Comparison of ENCODE assay signal across 31 cellular contexts in the genomic region with DNA sequence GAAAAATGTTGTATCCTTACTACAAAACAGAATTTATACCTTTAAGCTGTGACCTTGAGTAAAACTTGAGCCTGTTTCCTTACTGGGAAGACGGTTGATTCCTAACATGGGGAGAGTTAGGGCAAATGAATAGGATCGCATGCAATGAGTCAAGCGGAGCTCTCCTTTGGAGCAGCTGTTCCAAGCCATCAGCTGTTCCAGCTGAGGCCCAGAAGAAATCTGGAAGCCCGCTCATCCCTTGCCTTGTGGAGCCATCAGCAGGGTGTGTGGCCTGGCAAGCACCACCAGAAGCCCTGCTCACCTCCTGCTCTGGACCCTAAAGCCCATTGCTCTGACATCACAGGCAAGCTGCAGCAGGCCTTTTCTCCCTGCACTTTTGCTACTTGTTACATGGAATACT.
"Had no signal": no experiment of that assay in that cellular context is flagged by ENCODE, and none has a peak within 500 bp of the region (broad histone marks: within the 10 kb centered on the region; RNA-seq: fewer than 3 reads in every experiment).

No MANE protein-coding gene starts in this region.

- H3K27me3 ChIP-seq: adrenal gland, body of pancreas, esophagus muscularis mucosa, pancreas, uterus had no signal

- H3K9me3 ChIP-seq: adrenal gland, body of pancreas, esophagus muscularis mucosa, left ventricle myocardium inferior, mucosa of descending colon, pancreas, prostate gland, thoracic aorta, uterus had no signal

- H3K4me3 ChIP-seq: adrenal gland, body of pancreas, esophagus muscularis mucosa, left ventricle myocardium inferior, lung, mucosa of descending colon, pancreas, prostate gland, thoracic aorta, uterus had no signal

- H3K27me3 Mint-ChIP-seq: activated CD4-positive, alpha-beta memory T cell treated with anti-CD3 and anti-CD28 coated beads, Interleukin-2, amount 10 ng/mL, durations not matched to agents 7 days and 5 days; activated CD4-positive, alpha-beta T cell treated with anti-CD3 and anti-CD28 coated beads, Interleukin-2, amount 10 ng/mL, durations not matched to agents 7 days and 5 days; activated CD8-positive, alpha-beta memory T cell treated with anti-CD3 and anti-CD28 coated beads, Interleukin-2, amount 10 ng/mL, durations not matched to agents 7 days and 5 days; naive B cell; type B pancreatic cell had no signal

- H3K4me3 Mint-ChIP-seq: activated CD4-positive, alpha-beta memory T cell treated with anti-CD3 and anti-CD28 coated beads, Interleukin-2, amount 10 ng/mL, durations not matched to agents 7 days and 5 days; activated CD4-positive, alpha-beta T cell treated with anti-CD3 and anti-CD28 coated beads, Interleukin-2, amount 10 ng/mL, durations not matched to agents 7 days and 5 days; activated CD8-positive, alpha-beta memory T cell treated with anti-CD3 and anti-CD28 coated beads, Interleukin-2, amount 10 ng/mL, durations not matched to agents 7 days and 5 days; neural crest cell; T-helper 1 cell treated with Interleukin-12 subunit alpha and Interleukin-12 subunit beta and Interleukin-4 antibody, amounts not matched to agents 30 μg/mL and 1 μg/mL, for 36 hours; type B pancreatic cell had no signal

- H3K27ac Mint-ChIP-seq: activated CD4-positive, alpha-beta memory T cell treated with anti-CD3 and anti-CD28 coated beads, Interleukin-2, amount 10 ng/mL, durations not matched to agents 7 days and 5 days; activated CD8-positive, alpha-beta memory T cell treated with anti-CD3 and anti-CD28 coated beads, Interleukin-2, amount 10 ng/mL, durations not matched to agents 7 days and 5 days; T-helper 1 cell treated with Interleukin-12 subunit alpha and Interleukin-12 subunit beta and Interleukin-4 antibody, amounts not matched to agents 30 μg/mL and 1 μg/mL, for 36 hours; type B pancreatic cell had no signal

- H3K9me3 Mint-ChIP-seq: activated CD4-positive, alpha-beta memory T cell treated with anti-CD3 and anti-CD28 coated beads, Interleukin-2, amount 10 ng/mL, durations not matched to agents 7 days and 5 days; activated CD4-positive, alpha-beta T cell treated with anti-CD3 and anti-CD28 coated beads, Interleukin-2, amount 10 ng/mL, durations not matched to agents 7 days and 5 days; activated naive CD4-positive, alpha-beta T cell treated with anti-CD3 and anti-CD28 coated beads, Interleukin-2, amount 50 U/mL, for 72 hours; naive B cell; neural crest cell; T-helper 1 cell treated with Interleukin-12 subunit alpha and Interleukin-12 subunit beta and Interleukin-4 antibody, amounts not matched to agents 30 μg/mL and 1 μg/mL, for 36 hours; type B pancreatic cell had no signal

- H3K36me3 ChIP-seq: uterus had no signal

- H3K27ac ChIP-seq: esophagus muscularis mucosa, left ventricle myocardium inferior, pancreas, prostate gland, thoracic aorta, uterus, WERI-Rb-1 had no signal

- H3K4me1 ChIP-seq: pancreas, uterus had no signal

- ATAC-seq: activated CD4-positive, CD25-positive, alpha-beta regulatory T cell treated with anti-CD3 and anti-CD28 coated beads, Interleukin-2, amount 50 U/mL, for 24 hours; activated CD8-positive, alpha-beta memory T cell treated with anti-CD3 and anti-CD28 coated beads, Interleukin-2, amount 10 ng/mL, durations not matched to agents 7 days and 5 days; activated naive CD4-positive, alpha-beta T cell treated with anti-CD3 and anti-CD28 coated beads, Interleukin-2, amount 50 U/mL, for 72 hours; body of pancreas; mucosa of descending colon; pancreas; stimulated activated naive CD8-positive, alpha-beta T cell treated with anti-CD3 and anti-CD28 coated beads, Interleukin-15, Interleukin-2, amounts not matched to agents 100 U/mL and 50 U/mL, for 24 hours had no signal

- DNase-seq: activated CD4-positive, alpha-beta memory T cell treated with anti-CD3 and anti-CD28 coated beads, Interleukin-2, amount 10 ng/mL, durations not matched to agents 7 days and 5 days; activated CD4-positive, alpha-beta T cell treated with anti-CD3 and anti-CD28 coated beads, Interleukin-2, amount 10 ng/mL, durations not matched to agents 7 days and 5 days; activated CD8-positive, alpha-beta memory T cell treated with anti-CD3 and anti-CD28 coated beads, Interleukin-2, amount 10 ng/mL, durations not matched to agents 7 days and 5 days; activated effector memory CD4-positive, alpha-beta T cell treated with Interleukin-2 at 50 U/mL for 16 hours; aorta; body of pancreas; dermis blood vessel endothelial cell; effector CD4-positive, alpha-beta T cell; foreskin melanocyte; islet precursor cell; left ventricle myocardium inferior; mesendoderm; mucosa of descending colon; naive B cell; nucleus accumbens; pancreas; stimulated activated CD4-positive, alpha-beta T cell treated with anti-CD3 and anti-CD28 coated beads, Interleukin-2, amount 100 ng/mL, for 48 hours; stimulated activated naive CD8-positive, alpha-beta T cell treated with anti-CD3 and anti-CD28 coated beads, Interleukin-15, Interleukin-2, amounts not matched to agents 100 U/mL and 50 U/mL, for 24 hours; T1000; uterus; WERI-Rb-1 had no signal
